ENCODE assay signal across 8 cellular contexts in genomic region chr19:12945479-12946091, GRCh38. TPM values are rescaled to one million over a fixed set of nuclear protein-coding genes. Genes with fewer than 3 reads are reported as not detected.
DNase-seq lines count a peak whose midpoint lies in the region; ATAC-seq and TF ChIP-seq lines count a peak whose summit lies in the region.

Gene RAD23A, plus strand, starts transcription at chr19:12945862. Its CDS starts 87 bp downstream, at chr19:12945949.

- no peaks in the 10 kb centered on the region for H3K4me1 ChIP-seq in aorta (ENCODE audit: control insufficient read depth in 1 of 2, insufficient read depth in 2 of 2, low read length in 2 of 2)

- TF ChIP-seq CTCF in astrocyte of the cerebellum (IDR thresholded peaks at IDR 0.05; ENCODE audit: low read depth, low read length, missing control alignments), result no peak

- WGBS in aorta, 2 donors, result 1% methylated on average over 59 to 62 of the region's 62 CpGs

- no peaks in the 10 kb centered on the region for H3K27me3 ChIP-seq in aorta (ENCODE audit: control insufficient read depth in 1 of 2, insufficient read depth in 2 of 2, low read length in 1 of 2)

- peak; percentile 97 to 98 for DNase-seq in NCI-H2081 (lab: John Stamatoyannopoulos, UW)
- peak; percentile 96 for DNase-seq in T1000 (lab: John Stamatoyannopoulos, UW)
- DNase-seq in astrocyte of the cerebellum (ENCODE audit: low read depth), result peak; percentile 96
- peak; percentile 95 for DNase-seq in hepatic stellate cell (ENCODE audit: low spot score)
- DNase-seq in renal cortical epithelial cell (ENCODE audit: low read depth), result peak; percentile 89
- DNase-seq in aorta, result peak; percentile 98 to 100

- ATAC-seq in GM18511 (IDR thresholded peaks at IDR 0.05; ENCODE audit: unreplicated experiment), result peak; percentile 86
- ATAC-seq in HG03025 (IDR thresholded peaks at IDR 0.05; ENCODE audit: low FRiP score, unreplicated experiment), result peak; percentile 70
- peak; percentile 97 for ATAC-seq in aorta (ENCODE audit: low FRiP score)

- intact Hi-C loops in aorta (cut with DNase I), result no loop called here

- in situ Hi-C loops in astrocyte of the cerebellum (cut with HindIII; ENCODE audit: low sequenced_read_pairs), result no loop called here

- H3K4me3 ChIP-seq in astrocyte of the cerebellum (ENCODE audit: low read depth, low read length), result peak within 1 kb of the TSS; percentile 72
- peak within 1 kb of the TSS; percentile 80 to 91 for H3K4me3 ChIP-seq in aorta (ENCODE audit: low read length in 2 of 2)

- peaks cover 5 to 17% of the 10 kb centered on the region in 2 donors for H3K36me3 ChIP-seq in aorta (ENCODE audit: control insufficient read depth in 1 of 2, insufficient read depth in 2 of 2, low read length in 1 of 2)

- H3K27ac ChIP-seq in aorta (ENCODE audit: low read depth in 1 of 2, low read length in 2 of 2), result peak within 1 kb of the TSS; percentile 68 to 73

- no peaks in the 10 kb centered on the region for H3K9me3 ChIP-seq in aorta (ENCODE audit: control insufficient read depth, low read length)

RNA-seq across cellular contexts. Expression of gene RAD23A, which starts in this region (rescaled TPM):
- total RNA-seq in renal cortical epithelial cell (33.0 and 50.2 TPM in 2 replicates), aorta (100 to 1,000 TPM in 1 of 2 donors, 10 to 100 TPM in 1; 80.7 to 106 TPM)
- 100 to 1,000 TPM in 1 of 2 donors, 10 to 100 TPM in 1; 72.4 to 154 TPM for polyA plus RNA-seq in aorta

Comparison
In these comparisons a context has a peak if more than half of its experiments do, and no peak if none do; other contexts are left out.
1. Peak in every context shown above with its lines: DNase-seq, ATAC-seq, H3K4me3 ChIP-seq and H3K27ac ChIP-seq.